ENCODE assay signal across 25 cellular contexts in genomic region chrX:155870958-155871357, GRCh38.
"Had no signal": no experiment of that assay in that cellular context is flagged by ENCODE, and none has a peak within 500 bp of the region (broad histone marks: within the 10 kb centered on the region; RNA-seq: fewer than 3 reads in every experiment).

No MANE protein-coding gene starts in this region.

- H3K9me3 ChIP-seq: gastrocnemius medialis, neutrophil, prostate gland, right atrium auricular region, thyroid gland, vagina had no signal

- H3K4me1 Mint-ChIP-seq: mesothelial cell of epicardium; neural crest cell; stimulated activated effector memory CD8-positive, alpha-beta T cell treated with anti-CD3 and anti-CD28 coated beads, Interleukin-12 subunit alpha, Interleukin-12 subunit beta, amount 100 ng/mL, for 72 hours had no signal

- H3K79me2 ChIP-seq: parathyroid adenoma had no signal

- H2AFZ ChIP-seq: parathyroid adenoma had no signal

- H3K4me1 ChIP-seq: gastrocnemius medialis, left lung, parathyroid adenoma, prostate gland, right atrium auricular region, stomach, thyroid gland, vagina had no signal

- H3K36me3 ChIP-seq: gastrocnemius medialis, left lung, neutrophil, prostate gland, right atrium auricular region, stomach, thyroid gland, vagina had no signal

- DNase-seq: cortex of kidney; effector memory CD8-positive, alpha-beta T cell; gastrocnemius medialis; head of caudate nucleus; left cardiac atrium; left lung; mesenchymal stem cell; mucosa of descending colon; naive B cell; stimulated activated CD4-positive, alpha-beta T cell treated with anti-CD3 and anti-CD28 coated beads, Interleukin-2, amount 100 ng/mL, for 24 hours; stimulated activated CD4-positive, alpha-beta T cell treated with anti-CD3 and anti-CD28 coated beads, Interleukin-4, amount 100 ng/mL, for 24 hours; stimulated activated naive CD4-positive, alpha-beta T cell treated with Interleukin-2 at 50 U/mL for 16 hours; stomach; thyroid gland; trophoblast cell had no signal

- ATAC-seq: effector memory CD8-positive, alpha-beta T cell; gastrocnemius medialis; left cardiac atrium; left lung; mucosa of descending colon; natural killer cell treated with Interleukin-12 subunit alpha and Interleukin-12 subunit beta and Interleukin-15 and Interleukin-18, amount 100 ng/mL, for 72 hours; sciatic nerve; stimulated activated effector memory CD8-positive, alpha-beta T cell treated with anti-CD3 and anti-CD28 coated beads, Interleukin-12 subunit alpha, Interleukin-12 subunit beta, amount 100 ng/mL, for 72 hours had no signal

- H3K27ac Mint-ChIP-seq: effector memory CD8-positive, alpha-beta T cell; mesothelial cell of epicardium; naive B cell; natural killer cell treated with Interleukin-12 subunit alpha and Interleukin-12 subunit beta and Interleukin-15 and Interleukin-18, amount 100 ng/mL, for 72 hours; stimulated activated effector memory CD8-positive, alpha-beta T cell treated with anti-CD3 and anti-CD28 coated beads, Interleukin-12 subunit alpha, Interleukin-12 subunit beta, amount 100 ng/mL, for 72 hours had no signal

- H3K4me3 Mint-ChIP-seq: effector memory CD8-positive, alpha-beta T cell; mesothelial cell of epicardium; naive B cell; natural killer cell treated with Interleukin-12 subunit alpha and Interleukin-12 subunit beta and Interleukin-15 and Interleukin-18, amount 100 ng/mL, for 72 hours; neural crest cell; stimulated activated effector memory CD8-positive, alpha-beta T cell treated with anti-CD3 and anti-CD28 coated beads, Interleukin-12 subunit alpha, Interleukin-12 subunit beta, amount 100 ng/mL, for 72 hours had no signal

- H3K4me3 ChIP-seq: gastrocnemius medialis, left lung, mucosa of descending colon, prostate gland, right atrium auricular region, stomach, thyroid gland, vagina had no signal

- H3K27me3 ChIP-seq: right atrium auricular region, thyroid gland, vagina had no signal

- H3K9ac ChIP-seq: parathyroid adenoma had no signal

- H3K36me3 Mint-ChIP-seq: mesothelial cell of epicardium; stimulated activated effector memory CD8-positive, alpha-beta T cell treated with anti-CD3 and anti-CD28 coated beads, Interleukin-12 subunit alpha, Interleukin-12 subunit beta, amount 100 ng/mL, for 72 hours had no signal
